12 cellular contexts compared by ENCODE assay signal in the genomic region with DNA sequence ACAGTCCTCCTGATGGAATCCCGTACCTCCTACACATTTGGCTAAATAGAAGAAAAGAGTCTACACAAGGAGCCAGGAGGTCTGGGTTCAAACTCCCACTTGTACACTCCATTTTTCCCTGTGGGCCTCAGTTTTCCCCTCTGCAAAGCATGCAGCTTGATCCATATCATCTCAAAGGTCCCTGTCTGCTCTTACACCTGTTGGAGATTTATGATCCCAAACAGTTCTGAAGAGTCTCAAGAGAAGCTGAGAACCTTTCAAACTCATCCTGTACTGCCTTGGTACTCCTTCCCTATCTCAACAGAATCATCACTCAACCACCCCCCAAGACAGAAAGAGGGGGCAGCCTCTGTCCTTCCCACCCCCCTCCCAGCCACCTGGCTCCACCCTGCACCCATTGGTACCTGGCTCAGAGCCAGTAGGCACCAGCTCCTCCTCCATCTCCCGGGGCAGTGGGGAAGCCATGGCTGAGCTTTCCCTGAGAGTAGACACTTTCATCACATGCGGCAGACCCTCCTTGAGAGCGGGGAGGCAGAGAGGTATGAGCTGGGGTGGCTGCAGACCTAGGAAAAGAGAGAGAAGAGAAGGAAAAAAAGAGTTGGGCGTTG. TPM values are rescaled to one million over a fixed set of nuclear protein-coding genes. Genes with fewer than 3 reads are reported as not detected.
DNase-seq lines count a peak whose midpoint lies in the region; ATAC-seq, FAIRE-seq and TF ChIP-seq lines count a peak whose summit lies in the region.
"Had no signal": no experiment of that assay in that cellular context is flagged by ENCODE, and none has a peak within 500 bp of the region (broad histone marks: within the 10 kb centered on the region; RNA-seq: fewer than 3 reads in every experiment).

No MANE protein-coding gene starts in this region.

- H3K4me1 ChIP-seq in left ventricle myocardium inferior (peaks cover 95% of the 10 kb centered on the region), mesodermal cell (ENCODE audit: control insufficient read depth, insufficient read depth, low read length, poor library complexity, severe bottlenecking) (peaks cover 59% of the 10 kb centered on the region), vagina (peaks cover 85% of the 10 kb centered on the region)

- 83 to 84% methylated on average over 2 to 5 of the region's 5 CpGs for WGBS in mesodermal cell (ENCODE audit: insufficient coverage in 2 of 2), 2 experiments

- no peaks in the 10 kb centered on the region for H3K27me3 ChIP-seq in left ventricle myocardium inferior (ENCODE audit: low read depth)
- no peaks in the 10 kb centered on the region for H3K27me3 ChIP-seq in bronchial epithelial cell (ENCODE audit: control insufficient read depth, insufficient read depth, low read length)
- no peaks in the 10 kb centered on the region for H3K27me3 ChIP-seq in vagina

- H3K4me3 ChIP-seq in left ventricle myocardium inferior (peak overlapping the region; percentile 86), bronchial epithelial cell (ENCODE audit: low read depth, low read length) (peak overlapping the region; percentile 90), mesodermal cell (ENCODE audit: extremely low read depth, insufficient read depth, low read length, poor library complexity, severe bottlenecking) (peak overlapping the region; percentile 80), vagina (peak overlapping the region; percentile 89 to 96)

- TF ChIP-seq CTCF in left ventricle myocardium inferior (IDR thresholded peaks at IDR 0.05; ENCODE audit: borderline replicate concordance) (no peak), bronchial epithelial cell (IDR thresholded peaks at IDR 0.05; ENCODE audit: insufficient read depth, low read length, severe bottlenecking) (no peak), vagina (IDR thresholded peaks at IDR 0.05) (no peak)

- H3K27ac ChIP-seq in left ventricle myocardium inferior (replicated peaks) (peak overlapping the region; percentile 97), mesodermal cell (ENCODE audit: low read depth, low read length, severe bottlenecking) (no peak overlapping the region), vagina (peak overlapping the region; percentile 98)

- intact Hi-C loops in left ventricle myocardium inferior (cut with micrococcal nuclease), result no loop called here
- intact Hi-C loops in left ventricle myocardium superior (cut with micrococcal nuclease), result no loop called here
- intact Hi-C loops in vagina (cut with DNase I), result loop anchor here (10.0 kb wide), 1 partner anchor 323 kb away; a partner anchor contains a TSS

- no peak for FAIRE-seq in bronchial epithelial cell (lab: Jason Lieb, UNC)

- H3K36me3 ChIP-seq in left ventricle myocardium inferior (peaks cover 44% of the 10 kb centered on the region), bronchial epithelial cell (ENCODE audit: control insufficient read depth, insufficient read depth, low read length) (peaks cover 42% of the 10 kb centered on the region), mesodermal cell (ENCODE audit: control insufficient read depth, insufficient read depth, low read length) (peaks cover 61% of the 10 kb centered on the region), vagina (peaks cover 0 to 37% of the 10 kb centered on the region in 2 donors)

- DNase-seq in left ventricle myocardium inferior, result no peak
- no peak for DNase-seq in left ventricle myocardium superior
- no peak for DNase-seq in bronchial epithelial cell (ENCODE audit: low read depth)
- DNase-seq in vagina (ENCODE audit: extremely low spot score in 2 of 2), result no peak
- no peak for DNase-seq in activated CD4-positive, alpha-beta T cell treated with anti-CD3 and anti-CD28 coated beads, Interleukin-2, amount 50 U/mL, for 1 hour
- no peak for DNase-seq in stimulated activated CD4-positive, alpha-beta T cell treated with anti-CD3 and anti-CD28 coated beads, Interleukin-4, amount 100 ng/mL, for 4 hours
- DNase-seq: activated T-cell treated with anti-CD3 and anti-CD28 coated beads, Interleukin-2, amount 50 U/mL, for 1 hour; mesendoderm had no signal

- no peaks in the 10 kb centered on the region for H3K9me3 ChIP-seq in left ventricle myocardium inferior (replicated peaks)
- H3K9me3 ChIP-seq in mesodermal cell (ENCODE audit: control insufficient read depth, low read length), result no peaks in the 10 kb centered on the region
- H3K9me3 ChIP-seq in vagina, result no peaks in the 10 kb centered on the region

- ATAC-seq in left ventricle myocardium superior (no peak), HG03439 (IDR thresholded peaks at IDR 0.05; ENCODE audit: unreplicated experiment) (no peak)

- no peak for TF ChIP-seq POLR2A in vagina (IDR thresholded peaks at IDR 0.05)

RNA-seq across cellular contexts. Expression of a gene that starts 3.3 kb away (rescaled TPM):
- total RNA-seq in left ventricle myocardium inferior (32.6 TPM), left ventricle myocardium superior (44.4 TPM), bronchial epithelial cell (67.9 and 160 TPM in 2 replicates), vagina (159 TPM)
- 125 TPM for polyA plus RNA-seq in mesodermal cell (2013, experiment 1 of 2)
- 103 TPM for polyA plus RNA-seq in mesodermal cell (2013, experiment 2 of 2)

RNA-seq across cellular contexts. Expression of a gene that starts 14.2 kb away (rescaled TPM):
- total RNA-seq in left ventricle myocardium inferior (34.6 TPM), left ventricle myocardium superior (38.4 TPM), bronchial epithelial cell (96.6 and 100 TPM in 2 replicates), vagina (85.4 TPM)
- 220 TPM for polyA plus RNA-seq in mesodermal cell (2013, experiment 1 of 2)
- polyA plus RNA-seq in mesodermal cell (2013, experiment 2 of 2), result 213 TPM

RNA-seq across cellular contexts. Expression of a gene that starts 16.7 kb away (rescaled TPM):
- 1.4 TPM for total RNA-seq in left ventricle myocardium inferior
- total RNA-seq in left ventricle myocardium superior, result 4.5 TPM
- not detected in 2 replicates for total RNA-seq in bronchial epithelial cell
- 7.7 TPM for polyA plus RNA-seq in mesodermal cell (2013, experiment 1 of 2)
- polyA plus RNA-seq in mesodermal cell (2013, experiment 2 of 2), result 5.2 TPM
- total RNA-seq in vagina, result not detected
- total RNA-seq: NCI-H460 had no signal

RNA-seq across cellular contexts. Expression of a gene that starts 59.5 kb away (rescaled TPM):
- not detected for total RNA-seq in left ventricle myocardium inferior
- total RNA-seq in left ventricle myocardium superior, result not detected
- not detected in 2 replicates for total RNA-seq in bronchial epithelial cell
- not detected for polyA plus RNA-seq in mesodermal cell (2013, experiment 1 of 2)
- not detected for polyA plus RNA-seq in mesodermal cell (2013, experiment 2 of 2)
- not detected for total RNA-seq in vagina
- total RNA-seq: NCI-H460, subcutaneous adipose tissue had no signal
